ENCODE assay signal across 1 cellular context in genomic region chr11:615453-616319, GRCh38.
A peak's percentile ranks its signal among the peaks of the same experiment; 100 is the strongest.
TF ChIP-seq lines count a peak whose summit lies in the region.

IRF7 (minus strand) TSS chr11:615950; CDS start chr11:615364, 586 bp downstream.

TF ChIP-seq in HCT116, 20 proteins besides CTCF, POLR2A, EP300 and RAD21 (continued from another document):
- TF ChIP-seq REST (IDR thresholded peaks at IDR 0.05; ENCODE audit: low read depth) (no peak), SP1 (IDR thresholded peaks at IDR 0.05; ENCODE audit: low read depth) (no peak), EGR1 (IDR thresholded peaks at IDR 0.05; ENCODE audit: low read depth) (no peak; the same call in 1 of the 2 replicates), ZFX (IDR thresholded peaks at IDR 0.05) (peak; percentile 32; the same call in 1 of the 2 replicates), SIN3A (IDR thresholded peaks at IDR 0.05; ENCODE audit: low read depth) (no peak; the same call in 1 of the 2 replicates), ELF1 (IDR thresholded peaks at IDR 0.05; ENCODE audit: borderline replicate concordance, low read depth) (no peak), EZH2 (IDR thresholded peaks at IDR 0.05) (no peak), YY1 (IDR thresholded peaks at IDR 0.05; ENCODE audit: extremely low read depth, insufficient replicate concordance, low read depth, low read length) (peak; percentile 6), CEBPB (IDR thresholded peaks at IDR 0.05; ENCODE audit: low read depth) (no peak), TCF7L2 (IDR thresholded peaks at IDR 0.05; ENCODE audit: borderline replicate concordance, extremely low read depth, insufficient read depth, insufficient read length) (peak; percentile 68), MAX (IDR thresholded peaks at IDR 0.05) (peak; percentile 48; the same call in 1 of the 2 replicates), ATF3 (IDR thresholded peaks at IDR 0.05) (no peak), SRF (IDR thresholded peaks at IDR 0.05; ENCODE audit: low read depth) (no peak)
